In genomic region chr6:132456700-132457143, GRCh38 we compare ENCODE assay signal across 1 cellular context.
A peak's percentile ranks its signal among the peaks of the same experiment; 100 is the strongest.
TF ChIP-seq lines count a peak whose summit lies in the region.

No MANE protein-coding gene starts in this region.

TF ChIP-seq in GM12878, 131 proteins besides CTCF, POLR2A, EP300 and RAD21 (continued from another document and continues in another):
- TF ChIP-seq ZBTB40 (IDR thresholded peaks at IDR 0.05; ENCODE audit: borderline replicate concordance) (no peak), MTA2 (IDR thresholded peaks at IDR 0.05; ENCODE audit: low read depth) (peak; percentile 77), BHLHE40 (IDR thresholded peaks at IDR 0.05; ENCODE audit: borderline replicate concordance in 1 of 2, low read depth in 2 of 2, low read length in 1 of 2) (peak; percentile 20 to 42; a peak in 1 of 4 replicates), MEF2B (IDR thresholded peaks at IDR 0.05; ENCODE audit: partially characterized antibody, poor library complexity, severe bottlenecking) (peak; percentile 83), CBFB (IDR thresholded peaks at IDR 0.05; ENCODE audit: low read depth) (peak; percentile 86), MXI1 (IDR thresholded peaks at IDR 0.05; ENCODE audit: low read depth, low read length) (0 out of 2 replicates have a peak, but pooled peaks have one; percentile 8), SMAD1 (IDR thresholded peaks at IDR 0.05; ENCODE audit: low read depth, partially characterized antibody) (no peak), PAX8 (IDR thresholded peaks at IDR 0.05) (no peak), ZBED1 (IDR thresholded peaks at IDR 0.05; ENCODE audit: borderline replicate concordance) (peak; percentile 35; the same call in 1 of the 2 replicates), TBL1XR1 (IDR thresholded peaks at IDR 0.05; ENCODE audit: low read depth, low read length) (peak; percentile 19; the same call in 1 of the 2 replicates), EED (IDR thresholded peaks at IDR 0.05; ENCODE audit: low read depth) (peak; percentile 70), TCF12 (IDR thresholded peaks at IDR 0.05; ENCODE audit: low read depth, low read length) (peak; percentile 92), NR2C2 (IDR thresholded peaks at IDR 0.05; ENCODE audit: borderline replicate concordance, control insufficient read depth, insufficient read length, low read depth) (no peak), SMAD5 (IDR thresholded peaks at IDR 0.05; ENCODE audit: low read depth) (no peak), TCF3 (IDR thresholded peaks at IDR 0.05; ENCODE audit: borderline replicate concordance, insufficient read depth, low read depth, low read length) (peak; percentile 87; the same call in 1 of the 2 replicates), EGR1 (IDR thresholded peaks at IDR 0.05; ENCODE audit: borderline replicate concordance in 1 of 2, low read depth in 2 of 2, low read length in 2 of 2) (peak in 1 of 2 experiments; percentile 50; a peak in 1 of 3 replicates), SMC3 (IDR thresholded peaks at IDR 0.05; ENCODE audit: borderline replicate concordance, low read length) (peak; percentile 44; the same call in 1 of the 2 replicates), NBN (IDR thresholded peaks at IDR 0.05) (0 out of 2 replicates have a peak, but pooled peaks have one; percentile 16), CBX5 (IDR thresholded peaks at IDR 0.05; ENCODE audit: low read depth) (peak; percentile 94), PAX5 (IDR thresholded peaks at IDR 0.05; ENCODE audit: borderline replicate concordance, low read depth, low read length) (peak; percentile 71; the same call in 1 of the 2 replicates), RELB (IDR thresholded peaks at IDR 0.05; ENCODE audit: low read depth) (peak; percentile 60; the same call in 1 of the 2 replicates), WRNIP1 (IDR thresholded peaks at IDR 0.05; ENCODE audit: borderline replicate concordance, low read depth, low read length) (no peak), CHD4 (IDR thresholded peaks at IDR 0.05) (no peak), GABPA (IDR thresholded peaks at IDR 0.05; ENCODE audit: low read depth) (no peak), FOXM1 (IDR thresholded peaks at IDR 0.05; ENCODE audit: low read depth, low read length) (peak; percentile 74; the same call in 1 of the 2 replicates), STAT1 (conservative IDR thresholded peaks at IDR 0.05) (no peak), CHD2 (IDR thresholded peaks at IDR 0.05; ENCODE audit: borderline replicate concordance, low read depth, low read length) (peak; percentile 15; the same call in 1 of the 2 replicates), ATF2 (IDR thresholded peaks at IDR 0.05; ENCODE audit: low read length) (peak; percentile 84), RBBP5 (conservative IDR thresholded peaks at IDR 0.05) (no peak), NFIC (IDR thresholded peaks at IDR 0.05; ENCODE audit: low read depth, low read length) (peak; percentile 88), MTA3 (IDR thresholded peaks at IDR 0.05; ENCODE audit: borderline replicate concordance, low read length) (peak; percentile 55; the same call in 1 of the 2 replicates), IKZF2 (IDR thresholded peaks at IDR 0.05) (peak; percentile 84 to 86), IKZF1 (conservative IDR thresholded peaks at IDR 0.05) (peak; percentile 74), DPF2 (IDR thresholded peaks at IDR 0.05) (peak; percentile 59)
- TF ChIP-seq, protein P1, sequence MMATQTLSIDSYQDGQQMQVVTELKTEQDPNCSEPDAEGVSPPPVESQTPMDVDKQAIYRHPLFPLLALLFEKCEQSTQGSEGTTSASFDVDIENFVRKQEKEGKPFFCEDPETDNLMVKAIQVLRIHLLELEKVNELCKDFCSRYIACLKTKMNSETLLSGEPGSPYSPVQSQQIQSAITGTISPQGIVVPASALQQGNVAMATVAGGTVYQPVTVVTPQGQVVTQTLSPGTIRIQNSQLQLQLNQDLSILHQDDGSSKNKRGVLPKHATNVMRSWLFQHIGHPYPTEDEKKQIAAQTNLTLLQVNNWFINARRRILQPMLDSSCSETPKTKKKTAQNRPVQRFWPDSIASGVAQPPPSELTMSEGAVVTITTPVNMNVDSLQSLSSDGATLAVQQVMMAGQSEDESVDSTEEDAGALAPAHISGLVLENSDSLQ (IDR thresholded peaks at IDR 0.05), result peak; percentile 45; the same call in 1 of the 2 replicates
- TF ChIP-seq, protein P2, sequence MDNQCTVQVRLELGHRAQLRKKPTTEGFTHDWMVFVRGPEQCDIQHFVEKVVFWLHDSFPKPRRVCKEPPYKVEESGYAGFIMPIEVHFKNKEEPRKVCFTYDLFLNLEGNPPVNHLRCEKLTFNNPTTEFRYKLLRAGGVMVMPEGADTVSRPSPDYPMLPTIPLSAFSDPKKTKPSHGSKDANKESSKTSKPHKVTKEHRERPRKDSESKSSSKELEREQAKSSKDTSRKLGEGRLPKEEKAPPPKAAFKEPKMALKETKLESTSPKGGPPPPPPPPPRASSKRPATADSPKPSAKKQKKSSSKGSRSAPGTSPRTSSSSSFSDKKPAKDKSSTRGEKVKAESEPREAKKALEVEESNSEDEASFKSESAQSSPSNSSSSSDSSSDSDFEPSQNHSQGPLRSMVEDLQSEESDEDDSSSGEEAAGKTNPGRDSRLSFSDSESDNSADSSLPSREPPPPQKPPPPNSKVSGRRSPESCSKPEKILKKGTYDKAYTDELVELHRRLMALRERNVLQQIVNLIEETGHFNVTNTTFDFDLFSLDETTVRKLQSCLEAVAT (IDR thresholded peaks at IDR 0.05), result peak; percentile 50; the same call in 1 of the 2 replicates
- TF ChIP-seq, protein P3, sequence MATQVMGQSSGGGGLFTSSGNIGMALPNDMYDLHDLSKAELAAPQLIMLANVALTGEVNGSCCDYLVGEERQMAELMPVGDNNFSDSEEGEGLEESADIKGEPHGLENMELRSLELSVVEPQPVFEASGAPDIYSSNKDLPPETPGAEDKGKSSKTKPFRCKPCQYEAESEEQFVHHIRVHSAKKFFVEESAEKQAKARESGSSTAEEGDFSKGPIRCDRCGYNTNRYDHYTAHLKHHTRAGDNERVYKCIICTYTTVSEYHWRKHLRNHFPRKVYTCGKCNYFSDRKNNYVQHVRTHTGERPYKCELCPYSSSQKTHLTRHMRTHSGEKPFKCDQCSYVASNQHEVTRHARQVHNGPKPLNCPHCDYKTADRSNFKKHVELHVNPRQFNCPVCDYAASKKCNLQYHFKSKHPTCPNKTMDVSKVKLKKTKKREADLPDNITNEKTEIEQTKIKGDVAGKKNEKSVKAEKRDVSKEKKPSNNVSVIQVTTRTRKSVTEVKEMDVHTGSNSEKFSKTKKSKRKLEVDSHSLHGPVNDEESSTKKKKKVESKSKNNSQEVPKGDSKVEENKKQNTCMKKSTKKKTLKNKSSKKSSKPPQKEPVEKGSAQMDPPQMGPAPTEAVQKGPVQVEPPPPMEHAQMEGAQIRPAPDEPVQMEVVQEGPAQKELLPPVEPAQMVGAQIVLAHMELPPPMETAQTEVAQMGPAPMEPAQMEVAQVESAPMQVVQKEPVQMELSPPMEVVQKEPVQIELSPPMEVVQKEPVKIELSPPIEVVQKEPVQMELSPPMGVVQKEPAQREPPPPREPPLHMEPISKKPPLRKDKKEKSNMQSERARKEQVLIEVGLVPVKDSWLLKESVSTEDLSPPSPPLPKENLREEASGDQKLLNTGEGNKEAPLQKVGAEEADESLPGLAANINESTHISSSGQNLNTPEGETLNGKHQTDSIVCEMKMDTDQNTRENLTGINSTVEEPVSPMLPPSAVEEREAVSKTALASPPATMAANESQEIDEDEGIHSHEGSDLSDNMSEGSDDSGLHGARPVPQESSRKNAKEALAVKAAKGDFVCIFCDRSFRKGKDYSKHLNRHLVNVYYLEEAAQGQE (IDR thresholded peaks at IDR 0.05; ENCODE audit: low read depth, low read length), result peak; percentile 66; the same call in 1 of the 2 replicates
- TF ChIP-seq, protein P4, sequence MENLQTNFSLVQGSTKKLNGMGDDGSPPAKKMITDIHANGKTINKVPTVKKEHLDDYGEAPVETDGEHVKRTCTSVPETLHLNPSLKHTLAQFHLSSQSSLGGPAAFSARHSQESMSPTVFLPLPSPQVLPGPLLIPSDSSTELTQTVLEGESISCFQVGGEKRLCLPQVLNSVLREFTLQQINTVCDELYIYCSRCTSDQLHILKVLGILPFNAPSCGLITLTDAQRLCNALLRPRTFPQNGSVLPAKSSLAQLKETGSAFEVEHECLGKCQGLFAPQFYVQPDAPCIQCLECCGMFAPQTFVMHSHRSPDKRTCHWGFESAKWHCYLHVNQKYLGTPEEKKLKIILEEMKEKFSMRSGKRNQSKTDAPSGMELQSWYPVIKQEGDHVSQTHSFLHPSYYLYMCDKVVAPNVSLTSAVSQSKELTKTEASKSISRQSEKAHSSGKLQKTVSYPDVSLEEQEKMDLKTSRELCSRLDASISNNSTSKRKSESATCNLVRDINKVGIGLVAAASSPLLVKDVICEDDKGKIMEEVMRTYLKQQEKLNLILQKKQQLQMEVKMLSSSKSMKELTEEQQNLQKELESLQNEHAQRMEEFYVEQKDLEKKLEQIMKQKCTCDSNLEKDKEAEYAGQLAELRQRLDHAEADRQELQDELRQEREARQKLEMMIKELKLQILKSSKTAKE (IDR thresholded peaks at IDR 0.05; ENCODE audit: low read depth, poor library complexity, severe bottlenecking), result peak; percentile 83
- TF ChIP-seq, protein P5, sequence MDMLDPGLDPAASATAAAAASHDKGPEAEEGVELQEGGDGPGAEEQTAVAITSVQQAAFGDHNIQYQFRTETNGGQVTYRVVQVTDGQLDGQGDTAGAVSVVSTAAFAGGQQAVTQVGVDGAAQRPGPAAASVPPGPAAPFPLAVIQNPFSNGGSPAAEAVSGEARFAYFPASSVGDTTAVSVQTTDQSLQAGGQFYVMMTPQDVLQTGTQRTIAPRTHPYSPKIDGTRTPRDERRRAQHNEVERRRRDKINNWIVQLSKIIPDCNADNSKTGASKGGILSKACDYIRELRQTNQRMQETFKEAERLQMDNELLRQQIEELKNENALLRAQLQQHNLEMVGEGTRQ (IDR thresholded peaks at IDR 0.05; ENCODE audit: borderline replicate concordance, low read depth, low read length), result no peak; the same call in 1 of the 2 replicates
- TF ChIP-seq, protein P6, sequence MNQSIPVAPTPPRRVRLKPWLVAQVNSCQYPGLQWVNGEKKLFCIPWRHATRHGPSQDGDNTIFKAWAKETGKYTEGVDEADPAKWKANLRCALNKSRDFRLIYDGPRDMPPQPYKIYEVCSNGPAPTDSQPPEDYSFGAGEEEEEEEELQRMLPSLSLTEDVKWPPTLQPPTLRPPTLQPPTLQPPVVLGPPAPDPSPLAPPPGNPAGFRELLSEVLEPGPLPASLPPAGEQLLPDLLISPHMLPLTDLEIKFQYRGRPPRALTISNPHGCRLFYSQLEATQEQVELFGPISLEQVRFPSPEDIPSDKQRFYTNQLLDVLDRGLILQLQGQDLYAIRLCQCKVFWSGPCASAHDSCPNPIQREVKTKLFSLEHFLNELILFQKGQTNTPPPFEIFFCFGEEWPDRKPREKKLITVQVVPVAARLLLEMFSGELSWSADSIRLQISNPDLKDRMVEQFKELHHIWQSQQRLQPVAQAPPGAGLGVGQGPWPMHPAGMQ (IDR thresholded peaks at IDR 0.05; ENCODE audit: borderline replicate concordance), result no peak
- TF ChIP-seq, protein P7, sequence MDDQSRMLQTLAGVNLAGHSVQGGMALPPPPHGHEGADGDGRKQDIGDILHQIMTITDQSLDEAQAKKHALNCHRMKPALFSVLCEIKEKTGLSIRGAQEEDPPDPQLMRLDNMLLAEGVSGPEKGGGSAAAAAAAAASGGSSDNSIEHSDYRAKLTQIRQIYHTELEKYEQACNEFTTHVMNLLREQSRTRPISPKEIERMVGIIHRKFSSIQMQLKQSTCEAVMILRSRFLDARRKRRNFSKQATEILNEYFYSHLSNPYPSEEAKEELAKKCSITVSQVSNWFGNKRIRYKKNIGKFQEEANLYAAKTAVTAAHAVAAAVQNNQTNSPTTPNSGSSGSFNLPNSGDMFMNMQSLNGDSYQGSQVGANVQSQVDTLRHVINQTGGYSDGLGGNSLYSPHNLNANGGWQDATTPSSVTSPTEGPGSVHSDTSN (IDR thresholded peaks at IDR 0.05; ENCODE audit: insufficient replicate concordance, low read depth, low read length), result peak; percentile 61
